ENCODE assay signal across 11 cellular contexts in the genomic region with DNA sequence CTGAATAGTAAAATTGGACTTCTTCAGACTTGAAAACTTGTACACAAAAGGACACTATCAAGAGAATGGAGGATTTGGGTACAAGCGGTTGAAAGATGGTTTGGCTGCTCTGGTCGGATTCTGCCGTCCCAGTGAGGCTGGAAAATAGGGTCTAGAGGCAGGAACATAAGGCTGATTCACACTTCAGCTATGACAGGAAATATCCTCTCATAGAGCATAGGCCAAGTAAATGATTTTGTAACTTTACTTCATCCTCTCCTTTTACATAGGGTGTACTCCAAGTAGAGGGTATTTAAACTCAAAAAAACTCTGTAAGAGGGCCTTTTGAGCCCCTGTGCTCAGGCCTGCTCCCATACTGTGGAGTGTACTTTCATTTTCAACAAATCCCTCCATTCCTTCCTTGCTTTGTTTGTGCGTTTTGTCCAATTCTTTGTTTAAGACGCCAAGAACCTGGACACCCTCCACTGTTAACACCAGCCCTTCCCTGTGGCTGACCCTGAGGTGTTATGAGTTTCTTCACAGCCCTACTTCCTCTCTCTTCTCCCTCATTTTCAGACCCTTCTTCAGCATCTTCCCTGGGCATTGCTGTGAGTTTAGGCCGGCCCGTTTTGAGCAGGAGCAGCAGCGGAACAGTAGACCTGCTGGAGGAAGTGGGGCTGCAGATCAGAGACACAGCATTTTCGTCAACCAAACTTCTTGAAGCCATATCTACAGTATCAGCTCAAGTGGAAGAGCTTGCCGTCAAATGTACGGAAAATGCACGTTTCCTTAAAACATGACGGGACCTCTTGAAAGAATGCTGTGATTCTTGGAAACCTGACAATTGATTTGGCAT. TPM values are rescaled to one million over a fixed set of nuclear protein-coding genes. Genes with fewer than 3 reads are reported as not detected.
A peak's percentile ranks its signal among the peaks of the same experiment; 100 is the strongest.
DNase-seq lines count a peak whose midpoint lies in the region; TF ChIP-seq lines count a peak whose summit lies in the region.
"Had no signal": no experiment of that assay in that cellular context is flagged by ENCODE, and none has a peak within 500 bp of the region (broad histone marks: within the 10 kb centered on the region; RNA-seq: fewer than 3 reads in every experiment).

No MANE protein-coding gene starts in this region.

- H3K9me3 ChIP-seq in adrenal gland (replicated peaks in 1 of 3) (no peaks in the 10 kb centered on the region), neural progenitor cell (ENCODE audit: low read depth) (no peaks in the 10 kb centered on the region)
- H3K9me3 ChIP-seq: BE2C had no signal

- H3K9me3 Mint-ChIP-seq in CD14-positive monocyte = peaks cover 0 to 2% (median 0%) of the 10 kb centered on the region in 7 donors
- peaks cover 12% of the 10 kb centered on the region for H3K9me3 Mint-ChIP-seq in activated T-helper 2 cell treated with anti-CD3 and anti-CD28 coated beads, Interferon-gamma antibody, Interleukin-2, Interleukin-4, amounts not matched to agents 10 μg/mL and 5 μg/mL and 100 μg/mL, durations not matched to agents 14 hours and 24 hours and 36 hours
- H3K9me3 Mint-ChIP-seq in neural progenitor cell = peaks cover 7% of the 10 kb centered on the region

- no peaks in the 10 kb centered on the region for H3K79me2 ChIP-seq in neural progenitor cell (ENCODE audit: low read depth)

- no peak for TF ChIP-seq POLR2A in adrenal gland (IDR thresholded peaks at IDR 0.05)

- 75 to 86% (median 82%) methylated on average over 13 of the region's 13 CpGs for WGBS in adrenal gland, 4 donors

- H3K36me3 ChIP-seq in adrenal gland (replicated peaks in 1 of 2) = no peaks in the 10 kb centered on the region
- H3K36me3 ChIP-seq in neural progenitor cell = no peaks in the 10 kb centered on the region
- H3K36me3 ChIP-seq: BE2C had no signal

- H3F3A ChIP-seq in neural progenitor cell (ENCODE audit: low read depth) = no peaks in the 10 kb centered on the region

- intact Hi-C loops in CD14-positive monocyte (cut with micrococcal nuclease) (no loop called here), adrenal gland (cut with DNase I) (no loop called here)
- intact Hi-C loops in activated T-helper 2 cell treated with anti-CD3 and anti-CD28 coated beads, Interferon-gamma antibody, Interleukin-2, Interleukin-4, amounts not matched to agents 10 μg/mL and 5 μg/mL and 100 μg/mL, durations not matched to agents 14 hours and 24 hours and 36 hours (cut with micrococcal nuclease) = loop anchor here (10.0 kb wide), 1 partner anchor 553 kb away; no protein-coding TSS in a partner anchor

- H3K4me1 Mint-ChIP-seq in CD14-positive monocyte = peaks cover 11% of the 10 kb centered on the region
- H3K4me1 Mint-ChIP-seq in activated T-helper 2 cell treated with anti-CD3 and anti-CD28 coated beads, Interferon-gamma antibody, Interleukin-2, Interleukin-4, amounts not matched to agents 10 μg/mL and 5 μg/mL and 100 μg/mL, durations not matched to agents 14 hours and 24 hours and 36 hours (ENCODE audit: low read depth) = peaks cover 23% of the 10 kb centered on the region
- H3K4me1 Mint-ChIP-seq in neural progenitor cell = no peaks in the 10 kb centered on the region

- H3K4me3 Mint-ChIP-seq in CD14-positive monocyte = peak overlapping the region; percentile 12 to 31
- H3K4me3 Mint-ChIP-seq in activated T-helper 2 cell treated with anti-CD3 and anti-CD28 coated beads, Interferon-gamma antibody, Interleukin-2, Interleukin-4, amounts not matched to agents 10 μg/mL and 5 μg/mL and 100 μg/mL, durations not matched to agents 14 hours and 24 hours and 36 hours (ENCODE audit: low read depth) = peak overlapping the region; percentile 70
- H3K4me3 Mint-ChIP-seq in neural progenitor cell = no peak overlapping the region

- no peaks in the 10 kb centered on the region for H3K27me3 ChIP-seq in adrenal gland
- no peaks in the 10 kb centered on the region for H3K27me3 ChIP-seq in neural progenitor cell
- H3K27me3 ChIP-seq: BE2C had no signal

- in situ Hi-C loops in GM13976 (cut with MboI; ENCODE audit: low sequenced_read_pairs, unreplicated experiment) = no loop called here

- H3K4me3 ChIP-seq in adrenal gland = no peak overlapping the region
- no peak overlapping the region for H3K4me3 ChIP-seq in neural progenitor cell
- H3K4me3 ChIP-seq: PC-9 had no signal

- H3K27ac Mint-ChIP-seq in CD14-positive monocyte (peak overlapping the region in 5 of 7 donors; percentile 0 to 49 (median 27)), neural progenitor cell (no peak overlapping the region)
- peak overlapping the region; percentile 93 for H3K27ac Mint-ChIP-seq in activated T-helper 2 cell treated with anti-CD3 and anti-CD28 coated beads, Interferon-gamma antibody, Interleukin-2, Interleukin-4, amounts not matched to agents 10 μg/mL and 5 μg/mL and 100 μg/mL, durations not matched to agents 14 hours and 24 hours and 36 hours

- no peak overlapping the region for H2AFZ ChIP-seq in neural progenitor cell (replicated peaks)
- H2AFZ ChIP-seq: PC-9 had no signal

- no peaks in the 10 kb centered on the region for H4K20me1 ChIP-seq in neural progenitor cell (ENCODE audit: low read depth)

- TF ChIP-seq CTCF in CD14-positive monocyte (IDR thresholded peaks at IDR 0.05) = no peak
- TF ChIP-seq CTCF in GM13976 (IDR thresholded peaks at IDR 0.05; ENCODE audit: borderline replicate concordance, control extremely low read depth, extremely low read depth, insufficient read depth, missing control alignments) = no peak
- TF ChIP-seq CTCF in adrenal gland (IDR thresholded peaks at IDR 0.05) = no peak
- no peak for TF ChIP-seq CTCF in neural progenitor cell (IDR thresholded peaks at IDR 0.05)

- no peaks in the 10 kb centered on the region for H3K27me3 Mint-ChIP-seq in CD14-positive monocyte (ENCODE audit: low read depth in 3 of 3)
- H3K27me3 Mint-ChIP-seq in activated T-helper 2 cell treated with anti-CD3 and anti-CD28 coated beads, Interferon-gamma antibody, Interleukin-2, Interleukin-4, amounts not matched to agents 10 μg/mL and 5 μg/mL and 100 μg/mL, durations not matched to agents 14 hours and 24 hours and 36 hours (ENCODE audit: low read depth) = no peaks in the 10 kb centered on the region
- H3K27me3 Mint-ChIP-seq in neural progenitor cell (ENCODE audit: insufficient read depth, low read depth) = no peaks in the 10 kb centered on the region

- H3K4me1 ChIP-seq in adrenal gland (replicated peaks in 1 of 2) = no peaks in the 10 kb centered on the region
- H3K4me1 ChIP-seq in neural progenitor cell = no peaks in the 10 kb centered on the region
- H3K4me1 ChIP-seq: BE2C had no signal

- no peak overlapping the region for H3K27ac ChIP-seq in adrenal gland
- H3K27ac ChIP-seq in neural progenitor cell = no peak overlapping the region
- H3K27ac ChIP-seq: PC-9 had no signal

- H3K36me3 Mint-ChIP-seq in CD14-positive monocyte (peaks cover 0 to 5% of the 10 kb centered on the region in 2 donors), neural progenitor cell (no peaks in the 10 kb centered on the region)
- H3K36me3 Mint-ChIP-seq in activated T-helper 2 cell treated with anti-CD3 and anti-CD28 coated beads, Interferon-gamma antibody, Interleukin-2, Interleukin-4, amounts not matched to agents 10 μg/mL and 5 μg/mL and 100 μg/mL, durations not matched to agents 14 hours and 24 hours and 36 hours (ENCODE audit: low read depth) = peaks cover 25% of the 10 kb centered on the region

- DNase-seq in CD14-positive monocyte (ENCODE audit: low spot score) = no peak
- peak; percentile 37 for DNase-seq in HT1080 (ENCODE audit: low read depth)
- no peak for DNase-seq in activated T-helper 2 cell treated with anti-CD3 and anti-CD28 coated beads, Interferon-gamma antibody, Interleukin-2, Interleukin-4, amounts not matched to agents 10 μg/mL and 5 μg/mL and 100 μg/mL, durations not matched to agents 14 hours and 24 hours and 36 hours (ENCODE audit: low spot score)
- DNase-seq in iris pigment epithelial cell (ENCODE audit: low read depth) = peak; percentile 33
- DNase-seq in Kasumi-1 (lab: John Stamatoyannopoulos, UW) = no peak
- DNase-seq in GM13976 (ENCODE audit: low spot score) = no peak
- DNase-seq in adrenal gland = no peak
- DNase-seq in neural progenitor cell (ENCODE audit: low spot score) = no peak
- DNase-seq: BE2C, PC-9, T-helper 9 cell had no signal

- H3K9ac ChIP-seq in neural progenitor cell = no peak overlapping the region

- H3K4me2 ChIP-seq in neural progenitor cell = no peak overlapping the region
- H3K4me2 ChIP-seq: PC-9 had no signal

RNA-seq across cellular contexts. Expression of a gene that starts 7.2 kb away (rescaled TPM):
- polyA plus RNA-seq in CD14-positive monocyte (not detected), adrenal gland (under 1 TPM in 1 of 3 donors, not detected in 2; 0.26 TPM)
- 0.84 and 1.4 TPM in 2 replicates for total RNA-seq in HT1080 (2014; rRNA removed; shearing (Covaris generic))
- not detected in 2 replicates for polyA plus RNA-seq in HT1080 (2015; cell fraction: cytosol; rRNA removed)
- not detected in 2 replicates for polyA plus RNA-seq in HT1080 (2015; cell fraction: nucleus; rRNA removed)
- total RNA-seq in activated T-helper 2 cell treated with anti-CD3 and anti-CD28 coated beads, Interferon-gamma antibody, Interleukin-2, Interleukin-4, amounts not matched to agents 10 μg/mL and 5 μg/mL and 100 μg/mL, durations not matched to agents 14 hours and 24 hours and 36 hours = 0.48 and 0.66 TPM in 2 replicates
- total RNA-seq in adrenal gland (under 1 TPM in 1 of 8 donors, not detected in 7; 0.42 TPM), neural progenitor cell (ENCODE audit: low replicate concordance) (not detected in 2 replicates)
- total RNA-seq: PC-9 had no signal

RNA-seq across cellular contexts. Expression of a gene that starts 51.8 kb away (rescaled TPM):
- polyA plus RNA-seq in CD14-positive monocyte = 1 to 10 TPM; 2.3 to 3.8 TPM
- total RNA-seq in HT1080 (2014; rRNA removed; shearing (Covaris generic)) = 3.1 and 3.3 TPM in 2 replicates
- polyA plus RNA-seq in HT1080 (2015; cell fraction: cytosol; rRNA removed) = 0.94 and 1.6 TPM in 2 replicates
- 4.7 and 5.0 TPM in 2 replicates for polyA plus RNA-seq in HT1080 (2015; cell fraction: nucleus; rRNA removed)
- 6.2 and 6.6 TPM in 2 replicates for total RNA-seq in activated T-helper 2 cell treated with anti-CD3 and anti-CD28 coated beads, Interferon-gamma antibody, Interleukin-2, Interleukin-4, amounts not matched to agents 10 μg/mL and 5 μg/mL and 100 μg/mL, durations not matched to agents 14 hours and 24 hours and 36 hours
- 10 to 100 TPM in 7 of 8 donors, 1 to 10 TPM in 1; 7.7 to 20.9 (median 13.7) TPM for total RNA-seq in adrenal gland
- 1 to 10 TPM; 2.6 to 6.1 (median 3.4) TPM for polyA plus RNA-seq in adrenal gland
- total RNA-seq in neural progenitor cell (ENCODE audit: low replicate concordance) = 4.4 and 5.1 TPM in 2 replicates

Comparison
In these comparisons a context has a peak if more than half of its experiments do, and no peak if none do; other contexts are left out.
1. DNase-seq: peak in HT1080 (single experiment) and iris pigment epithelial cell (single experiment); none in CD14-positive monocyte (single experiment), activated T-helper 2 cell treated with anti-CD3 and anti-CD28 coated beads, Interferon-gamma antibody, Interleukin-2, Interleukin-4, amounts not matched to agents 10 μg/mL and 5 μg/mL and 100 μg/mL, durations not matched to agents 14 hours and 24 hours and 36 hours (single experiment), Kasumi-1 (0 of 2), GM13976 (single experiment), adrenal gland (0 of 7) and neural progenitor cell (single experiment).